21 cellular contexts compared by ENCODE assay signal in the genomic region with DNA sequence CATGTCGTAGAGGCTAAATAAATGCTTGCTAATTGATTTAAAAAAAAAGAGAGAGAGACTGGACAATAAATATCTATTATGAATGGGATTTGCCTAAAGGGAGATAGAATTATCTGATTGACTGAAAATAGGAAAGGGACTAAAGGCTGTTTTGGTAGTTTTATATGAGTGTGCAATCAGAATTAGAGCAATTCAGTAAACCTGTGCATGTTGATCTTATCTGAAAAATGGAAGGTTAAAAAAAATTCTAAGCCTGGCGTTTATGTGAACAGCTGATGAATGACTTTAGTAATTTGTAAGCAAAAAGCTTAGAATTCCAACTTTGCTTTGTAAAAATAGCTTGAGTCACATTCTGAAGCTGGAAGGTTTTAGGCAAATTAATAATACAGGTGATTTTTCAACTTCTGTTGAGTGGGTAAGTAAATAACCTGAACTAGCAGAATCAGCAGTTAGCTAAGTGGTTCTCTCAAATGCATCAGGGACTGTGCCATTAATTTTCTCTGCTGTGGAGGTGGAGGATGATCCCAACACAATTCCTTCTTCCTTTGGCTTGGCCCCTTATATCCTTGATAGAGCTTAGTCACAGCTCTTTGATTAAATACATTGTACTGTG.
"Had no signal": no experiment of that assay in that cellular context is flagged by ENCODE, and none has a peak within 500 bp of the region (broad histone marks: within the 10 kb centered on the region; RNA-seq: fewer than 3 reads in every experiment).

No MANE protein-coding gene starts in this region.

- H3K27me3 ChIP-seq: right lobe of liver, suprapubic skin, thyroid gland, upper lobe of left lung, uterus had no signal

- H3K4me3 ChIP-seq: gastrocnemius medialis, heart right ventricle, prostate gland, right lobe of liver, suprapubic skin, thyroid gland, upper lobe of left lung, uterus had no signal

- H3K36me3 Mint-ChIP-seq: naive thymus-derived CD4-positive, alpha-beta T cell; stimulated activated effector memory CD8-positive, alpha-beta T cell treated with anti-CD3 and anti-CD28 coated beads, Interleukin-12 subunit alpha, Interleukin-12 subunit beta, amount 100 ng/mL, for 72 hours had no signal

- H3K4me3 Mint-ChIP-seq: naive thymus-derived CD4-positive, alpha-beta T cell; nephron progenitor cell; stimulated activated effector memory CD8-positive, alpha-beta T cell treated with anti-CD3 and anti-CD28 coated beads, Interleukin-12 subunit alpha, Interleukin-12 subunit beta, amount 100 ng/mL, for 72 hours had no signal

- FAIRE-seq: endometrium, kidney had no signal

- H3K27ac ChIP-seq: gastrocnemius medialis, heart right ventricle, parathyroid adenoma, prostate gland, right lobe of liver, suprapubic skin, thyroid gland, upper lobe of left lung, uterus had no signal

- H3K36me3 ChIP-seq: gastrocnemius medialis, heart right ventricle, prostate gland, right lobe of liver, suprapubic skin, thyroid gland, upper lobe of left lung, uterus had no signal

- H3K4me1 ChIP-seq: gastrocnemius medialis, parathyroid adenoma, prostate gland, right lobe of liver, suprapubic skin, thyroid gland, uterus had no signal

- H3K9me3 Mint-ChIP-seq: nephron progenitor cell; stimulated activated effector memory CD8-positive, alpha-beta T cell treated with anti-CD3 and anti-CD28 coated beads, Interleukin-12 subunit alpha, Interleukin-12 subunit beta, amount 100 ng/mL, for 72 hours had no signal

- DNase-seq: effector memory CD4-positive, alpha-beta T cell; gastrocnemius medialis; heart right ventricle; kidney; left colon; mammary epithelial cell; naive thymus-derived CD4-positive, alpha-beta T cell; nephron progenitor cell; right lobe of liver; stimulated activated CD4-positive, alpha-beta T cell treated with anti-CD3 and anti-CD28 coated beads, Interleukin-4, amount 100 ng/mL, for 1 hour; stimulated activated CD8-positive, alpha-beta memory T cell treated with anti-CD3 and anti-CD28 coated beads, Interleukin-4, amount 100 ng/mL, for 48 hours; stimulated activated naive CD8-positive, alpha-beta T cell treated with anti-CD3 and anti-CD28 coated beads, Interleukin-15, Interleukin-2, amounts not matched to agents 100 U/mL and 50 U/mL, for 24 hours; thyroid gland; upper lobe of left lung; uterus had no signal

- H3K27ac Mint-ChIP-seq: naive thymus-derived CD4-positive, alpha-beta T cell; nephron progenitor cell; stimulated activated effector memory CD8-positive, alpha-beta T cell treated with anti-CD3 and anti-CD28 coated beads, Interleukin-12 subunit alpha, Interleukin-12 subunit beta, amount 100 ng/mL, for 72 hours had no signal

- ATAC-seq: esophagus mucosa; gastrocnemius medialis; heart right ventricle; left colon; naive thymus-derived CD4-positive, alpha-beta T cell; right lobe of liver; stimulated activated effector memory CD8-positive, alpha-beta T cell treated with anti-CD3 and anti-CD28 coated beads, Interleukin-12 subunit alpha, Interleukin-12 subunit beta, amount 100 ng/mL, for 72 hours; stimulated activated naive CD8-positive, alpha-beta T cell treated with anti-CD3 and anti-CD28 coated beads, Interleukin-15, Interleukin-2, amounts not matched to agents 100 U/mL and 50 U/mL, for 24 hours had no signal

- H3K9me3 ChIP-seq: gastrocnemius medialis, heart right ventricle, prostate gland, right lobe of liver, suprapubic skin, thyroid gland, upper lobe of left lung, uterus had no signal

- H3K4me1 Mint-ChIP-seq: nephron progenitor cell had no signal
